In the genomic region with DNA sequence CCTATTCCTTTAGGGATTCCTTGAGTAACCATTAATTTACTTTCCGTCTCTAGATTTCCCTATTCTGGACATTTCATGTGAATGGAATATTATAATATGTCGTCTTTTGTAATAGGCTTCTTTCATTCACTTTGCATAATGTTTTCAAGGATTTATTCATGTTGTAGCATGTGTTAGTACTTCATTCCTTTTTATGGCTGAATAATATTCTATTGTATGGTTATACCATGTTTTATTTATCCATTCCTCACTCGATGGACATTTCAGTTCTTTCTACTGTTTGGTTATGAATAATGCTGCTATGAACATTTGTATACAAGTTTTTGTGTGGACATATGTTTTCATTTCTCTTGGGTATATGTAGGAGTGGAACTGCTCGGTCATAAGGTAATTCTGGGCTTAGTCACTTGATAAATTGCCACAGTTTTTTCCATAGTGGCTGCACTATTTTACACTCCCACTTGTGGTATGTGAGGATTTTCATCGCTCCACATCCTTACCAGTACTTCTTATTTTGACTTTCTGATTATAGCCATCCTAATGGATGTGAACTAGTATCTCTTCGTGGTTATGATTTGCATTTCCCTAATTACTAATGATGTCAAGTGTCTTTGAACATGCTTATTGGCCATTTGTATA, we compare ENCODE assay signal across 18 cellular contexts. TPM values are rescaled to one million over a fixed set of nuclear protein-coding genes. Genes with fewer than 3 reads are reported as not detected.
DNase-seq lines count a peak whose midpoint lies in the region; ATAC-seq and TF ChIP-seq lines count a peak whose summit lies in the region.
"Had no signal": no experiment of that assay in that cellular context is flagged by ENCODE, and none has a peak within 500 bp of the region (broad histone marks: within the 10 kb centered on the region; RNA-seq: fewer than 3 reads in every experiment).

No MANE protein-coding gene starts in this region.

- H3K9me3 ChIP-seq in left lung, result no peaks in the 10 kb centered on the region
- H3K9me3 ChIP-seq: gastroesophageal sphincter had no signal

- peak; percentile 19 for ATAC-seq in left lung
- no peak for ATAC-seq in HG03196 (IDR thresholded peaks at IDR 0.05; ENCODE audit: unreplicated experiment)
- ATAC-seq in GM19463 (IDR thresholded peaks at IDR 0.05; ENCODE audit: unreplicated experiment), result no peak
- no peak for ATAC-seq in HG02642 (IDR thresholded peaks at IDR 0.05; ENCODE audit: poor library complexity, unreplicated experiment)
- ATAC-seq: effector memory CD8-positive, alpha-beta T cell; gastroesophageal sphincter; naive thymus-derived CD4-positive, alpha-beta T cell had no signal

- intact Hi-C loops in left lung (cut with DNase I), result no loop called here

- peaks cover 16% of the 10 kb centered on the region for H3K79me2 ChIP-seq in ACC112 (ENCODE audit: control insufficient read depth, insufficient read depth, low read length, unreplicated experiment)

- no peaks in the 10 kb centered on the region for H3K27me3 ChIP-seq in ACC112 (ENCODE audit: insufficient read depth, low read length)
- no peaks in the 10 kb centered on the region for H3K27me3 ChIP-seq in left lung
- H3K27me3 ChIP-seq: cardiac muscle cell, gastroesophageal sphincter had no signal

- no peak overlapping the region for H3K4me3 ChIP-seq in ACC112 (ENCODE audit: low read depth, low read length)
- no peak overlapping the region for H3K4me3 ChIP-seq in astrocyte of the spinal cord (ENCODE audit: low read depth, low read length)
- no peak overlapping the region for H3K4me3 ChIP-seq in left lung
- H3K4me3 ChIP-seq: cardiac muscle cell, gastroesophageal sphincter had no signal

- no peak overlapping the region for H2AFZ ChIP-seq in ACC112 (ENCODE audit: low read length, unreplicated experiment)

- no peaks in the 10 kb centered on the region for H3K36me3 ChIP-seq in ACC112 (ENCODE audit: insufficient read depth, low read length)
- H3K36me3 ChIP-seq in left lung, result no peaks in the 10 kb centered on the region
- H3K36me3 ChIP-seq: cardiac muscle cell, gastroesophageal sphincter had no signal

- H3K4me1 ChIP-seq in ACC112 (ENCODE audit: control insufficient read depth, insufficient read depth, low read length, unreplicated experiment), result peaks cover 4% of the 10 kb centered on the region
- H3K4me1 ChIP-seq in left lung, result peaks cover 0 to 39% of the 10 kb centered on the region in 2 donors

- TF ChIP-seq CTCF in astrocyte of the spinal cord (IDR thresholded peaks at IDR 0.05; ENCODE audit: low read depth, low read length), result no peak
- no peak for TF ChIP-seq CTCF in left lung (IDR thresholded peaks at IDR 0.05)

- DNase-seq in EL (peak; percentile 22), astrocyte of the spinal cord (ENCODE audit: low read depth, low spot score) (peak; percentile 61), left lung (no peak), RKO (ENCODE audit: low spot score) (no peak)
- DNase-seq: activated CD4-positive, alpha-beta memory T cell treated with anti-CD3 and anti-CD28 coated beads for 36 hours; activated gamma-delta T cell; DMS53; effector memory CD8-positive, alpha-beta T cell; naive thymus-derived CD4-positive, alpha-beta T cell; NCI-H2029 treated with DMSO at 0.1 percent for 48 hours; NCI-H69; substantia nigra had no signal

- H3K27ac ChIP-seq in ACC112 (ENCODE audit: low read depth, low read length) (0 out of 2 replicates have a peak overlapping the region, but pooled peaks have one; percentile 13), left lung (no peak overlapping the region)
- H3K27ac ChIP-seq: cardiac muscle cell had no signal

- in situ Hi-C loops in astrocyte of the spinal cord (cut with HindIII; ENCODE audit: low sequenced_read_pairs), result no loop called here

RNA-seq across cellular contexts. Expression of gene PPP2R5A, which starts 17.7 kb away (rescaled TPM):
- total RNA-seq in left lung, result 10 to 100 TPM; 61.1 to 71.9 TPM

Comparison
In these comparisons a context has a peak if more than half of its experiments do, and no peak if none do; other contexts are left out.
1. DNase-seq: peak in EL (single experiment) and astrocyte of the spinal cord (single experiment); none in left lung (0 of 2) and RKO (single experiment).